In the genomic region with DNA sequence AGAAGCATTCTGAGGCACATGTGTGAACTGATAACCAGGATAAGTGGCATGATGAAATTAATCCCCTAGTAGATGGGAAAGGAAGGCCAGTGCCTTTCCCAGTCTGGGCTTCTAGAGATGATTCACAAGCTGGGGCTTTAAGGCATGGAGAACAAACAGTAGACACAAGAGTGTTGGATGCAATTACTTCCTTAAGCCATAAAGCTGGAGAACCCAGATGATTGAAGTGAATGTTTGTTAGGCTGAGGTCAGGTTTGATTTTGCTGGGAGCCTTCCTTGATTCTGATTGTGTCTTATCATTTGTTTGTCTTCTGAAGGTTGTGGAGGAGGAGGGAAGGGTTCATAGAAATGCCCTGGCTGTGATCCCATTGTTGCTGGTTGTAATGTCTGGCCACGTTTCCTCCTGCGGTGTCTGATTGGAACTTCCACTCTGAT, we compare ENCODE assay signal across 15 cellular contexts.
A peak's percentile ranks its signal among the peaks of the same experiment; 100 is the strongest.
DNase-seq lines count a peak whose midpoint lies in the region; ATAC-seq and TF ChIP-seq lines count a peak whose summit lies in the region.
"Had no signal": no experiment of that assay in that cellular context is flagged by ENCODE, and none has a peak within 500 bp of the region (broad histone marks: within the 10 kb centered on the region; RNA-seq: fewer than 3 reads in every experiment).

No MANE protein-coding gene starts in this region.

- no peak overlapping the region for H3K9ac ChIP-seq in mammary epithelial cell (ENCODE audit: insufficient read depth, low read length)

- H3K27ac ChIP-seq in mammary epithelial cell (ENCODE audit: insufficient read depth, low read depth, low read length) (no peak overlapping the region), hepatocyte (no peak overlapping the region), transverse colon (no peak overlapping the region), lower lobe of right lung (no peak overlapping the region)
- H3K27ac ChIP-seq: spleen, tibial nerve had no signal

- peaks cover 38% of the 10 kb centered on the region for H3K27me3 Mint-ChIP-seq in MCF 10A (ENCODE audit: insufficient read depth, unreplicated experiment)

- intact Hi-C loops in mammary epithelial cell (cut with micrococcal nuclease) (no loop called here), MCF 10A (cut with micrococcal nuclease) (no loop called here), transverse colon (cut with DNase I; ENCODE audit: low total_unique reads) (no loop called here), lower lobe of right lung (cut with DNase I) (no loop called here)

- H3K27me3 ChIP-seq in mammary epithelial cell (ENCODE audit: insufficient read depth, low read length) = no peaks in the 10 kb centered on the region
- H3K27me3 ChIP-seq in hepatocyte = no peaks in the 10 kb centered on the region
- no peaks in the 10 kb centered on the region for H3K27me3 ChIP-seq in transverse colon
- H3K27me3 ChIP-seq in lower lobe of right lung (ENCODE audit: low read depth) = no peaks in the 10 kb centered on the region
- H3K27me3 ChIP-seq: tibial nerve had no signal

- H3K4me2 ChIP-seq in mammary epithelial cell (ENCODE audit: insufficient read depth, low read depth, low read length) = no peak overlapping the region
- H3K4me2 ChIP-seq in hepatocyte = no peak overlapping the region

- no peaks in the 10 kb centered on the region for H3K9me3 ChIP-seq in mammary epithelial cell (replicated peaks; ENCODE audit: insufficient read depth, low read length)
- no peaks in the 10 kb centered on the region for H3K9me3 ChIP-seq in hepatocyte (ENCODE audit: low read depth)
- H3K9me3 ChIP-seq in transverse colon = no peaks in the 10 kb centered on the region
- no peaks in the 10 kb centered on the region for H3K9me3 ChIP-seq in lower lobe of right lung
- H3K9me3 ChIP-seq: spleen, tibial nerve had no signal

- whole genome bisulfite sequencing in mammary epithelial cell (ENCODE audit: low coverage, missing lambda C conversion rate) = 63% methylated on average over 2 of the region's 2 CpGs
- 41% methylated on average over 2 of the region's 2 CpGs for WGBS in hepatocyte (ENCODE audit: low lambda C conversion rate, missing lambda C conversion rate)
- WGBS in transverse colon (ENCODE audit: low coverage in 1 of 2), 2 donors = 25% methylated on average over 2 of the region's 2 CpGs; no CpG with 5 or more reads in 1 of the 2 donors

- POLR2A ChIA-PET in MCF 10A (lab: Yijun Ruan, JAX) = no interaction called here

- H3K9me2 ChIP-seq in hepatocyte (replicated peaks; ENCODE audit: insufficient read depth) = no peaks in the 10 kb centered on the region

- ATAC-seq in HG02759 (IDR thresholded peaks at IDR 0.05; ENCODE audit: unreplicated experiment) (no peak), lower lobe of right lung (no peak)
- ATAC-seq: K562, T-cell had no signal

- H4K20me1 ChIP-seq in mammary epithelial cell (ENCODE audit: insufficient read depth, low read length) (no peaks in the 10 kb centered on the region), hepatocyte (ENCODE audit: insufficient read depth, poor library complexity, severe bottlenecking) (no peaks in the 10 kb centered on the region)

- H3K4me1 ChIP-seq in mammary epithelial cell (ENCODE audit: insufficient read depth, low read length) (peaks cover 8% of the 10 kb centered on the region), hepatocyte (ENCODE audit: insufficient read depth) (no peaks in the 10 kb centered on the region), transverse colon (peaks cover 0 to 11% (median 0%) of the 10 kb centered on the region in 4 donors), lower lobe of right lung (no peaks in the 10 kb centered on the region)
- H3K4me1 ChIP-seq: spleen had no signal

- no peak overlapping the region for H3K4me3 ChIP-seq in mammary epithelial cell (replicated peaks in 1 of 3; ENCODE audit: insufficient read depth in 1 of 3, low read depth in 2 of 3, low read length in 3 of 3)
- no peak overlapping the region for H3K4me3 ChIP-seq in hepatocyte
- no peak overlapping the region for H3K4me3 ChIP-seq in transverse colon
- H3K4me3 ChIP-seq in lower lobe of right lung = no peak overlapping the region
- H3K4me3 ChIP-seq: K562, spleen, tibial nerve had no signal

- no peaks in the 10 kb centered on the region for H3K9me3 Mint-ChIP-seq in MCF 10A (ENCODE audit: unreplicated experiment)
- H3K9me3 Mint-ChIP-seq: T-cell had no signal

- CTCF ChIA-PET in mammary epithelial cell (lab: Charles Lee; ENCODE audit: low non-redundant PET) = no interaction called here
- CTCF ChIA-PET in MCF 10A (lab: Yijun Ruan, JAX) = no interaction called here

- H3K4me3 Mint-ChIP-seq in MCF 10A (ENCODE audit: unreplicated experiment) = no peak overlapping the region
- H3K4me3 Mint-ChIP-seq: naive B cell, T-cell had no signal

- no peaks in the 10 kb centered on the region for H3K36me3 Mint-ChIP-seq in MCF 10A (ENCODE audit: insufficient read depth, unreplicated experiment)
- H3K36me3 Mint-ChIP-seq: naive B cell, T-cell had no signal

- no peak overlapping the region for H2AFZ ChIP-seq in mammary epithelial cell (ENCODE audit: low read depth, low read length)
- no peak overlapping the region for H2AFZ ChIP-seq in hepatocyte

- dilution Hi-C loops in mammary epithelial cell (cut with HindIII; ENCODE audit: low sequenced_read_pairs) = no loop called here

- no TSS peak for BruUV-seq in mammary epithelial cell (replicated peaks; lab: Mats Ljungman, UMichigan)
- BruUV-seq in MCF 10A (replicated peaks; lab: Mats Ljungman, UMichigan) = no TSS peak

- TF ChIP-seq CTCF in mammary epithelial cell (conservative IDR thresholded peaks at IDR 0.05 in 1 of 2, IDR thresholded peaks at IDR 0.05 in 1 of 2; ENCODE audit: extremely low read depth in 1 of 2, insufficient read depth in 1 of 2, low read depth in 1 of 2, low read length in 2 of 2) (no peak), MCF 10A (IDR thresholded peaks at IDR 0.05; ENCODE audit: unreplicated experiment) (no peak), hepatocyte (IDR thresholded peaks at IDR 0.05; ENCODE audit: poor library complexity) (no peak), transverse colon (IDR thresholded peaks at IDR 0.05) (no peak), lower lobe of right lung (IDR thresholded peaks at IDR 0.05) (no peak)

- peak; percentile 15 for DNase-seq in mammary epithelial cell
- DNase-seq in MCF 10A (ENCODE audit: unreplicated experiment) = no peak
- DNase-seq in RPMI7951 (ENCODE audit: low read depth) = peak; percentile 31
- peak; percentile 44 for DNase-seq in hepatocyte (ENCODE audit: low spot score)
- peak; percentile 44 for DNase-seq in transverse colon
- DNase-seq in lower lobe of right lung = no peak
- no peak for DNase-seq in NCI-H1092 (lab: John Stamatoyannopoulos, UW)
- DNase-seq: activated CD4-positive, alpha-beta T cell treated with anti-CD3 and anti-CD28 coated beads, Interleukin-2, amount 50 U/mL, for 1 hour; DND-41; naive B cell; spleen; T-cell had no signal

- H3K4me1 Mint-ChIP-seq in MCF 10A (ENCODE audit: insufficient read depth, unreplicated experiment) = no peaks in the 10 kb centered on the region
- H3K4me1 Mint-ChIP-seq: naive B cell, T-cell had no signal

- peaks cover 39% of the 10 kb centered on the region for H3K79me2 ChIP-seq in mammary epithelial cell (ENCODE audit: insufficient read depth, low read length)
- no peaks in the 10 kb centered on the region for H3K79me2 ChIP-seq in hepatocyte

- H3K36me3 ChIP-seq in mammary epithelial cell (ENCODE audit: insufficient read depth, low read length) (no peaks in the 10 kb centered on the region), hepatocyte (replicated peaks; ENCODE audit: insufficient read depth, low read depth) (no peaks in the 10 kb centered on the region), transverse colon (no peaks in the 10 kb centered on the region), lower lobe of right lung (no peaks in the 10 kb centered on the region)
- H3K36me3 ChIP-seq: spleen, tibial nerve had no signal

- H3K27ac Mint-ChIP-seq in MCF 10A (ENCODE audit: low read depth, unreplicated experiment) = no peak overlapping the region
- H3K27ac Mint-ChIP-seq: naive B cell, T-cell had no signal

- no peak for TF ChIP-seq EP300 in transverse colon (IDR thresholded peaks at IDR 0.05; ENCODE audit: low read depth)

- in situ Hi-C loops in mammary epithelial cell (cut with MboI; ENCODE audit: low sequenced_read_pairs in 2 of 2) (no loop called here), transverse colon (cut with MboI; ENCODE audit: low pct_ligation_motif_present in 1 of 4, low pct_unique_long_range_greater_than_20kb in 1 of 4, low sequenced_read_pairs in 3 of 4) (no loop called here)

- TF ChIP-seq POLR2A in transverse colon (IDR thresholded peaks at IDR 0.05) = no peak

Comparison
In these comparisons a context has a peak if more than half of its experiments do, and no peak if none do; other contexts are left out.
1. DNase-seq: peak in mammary epithelial cell (single experiment), RPMI7951 (single experiment), hepatocyte (single experiment) and transverse colon (single experiment); none in MCF 10A (single experiment), lower lobe of right lung (single experiment) and NCI-H1092 (single experiment).